ENCODE assay signal across 25 cellular contexts in the genomic region with DNA sequence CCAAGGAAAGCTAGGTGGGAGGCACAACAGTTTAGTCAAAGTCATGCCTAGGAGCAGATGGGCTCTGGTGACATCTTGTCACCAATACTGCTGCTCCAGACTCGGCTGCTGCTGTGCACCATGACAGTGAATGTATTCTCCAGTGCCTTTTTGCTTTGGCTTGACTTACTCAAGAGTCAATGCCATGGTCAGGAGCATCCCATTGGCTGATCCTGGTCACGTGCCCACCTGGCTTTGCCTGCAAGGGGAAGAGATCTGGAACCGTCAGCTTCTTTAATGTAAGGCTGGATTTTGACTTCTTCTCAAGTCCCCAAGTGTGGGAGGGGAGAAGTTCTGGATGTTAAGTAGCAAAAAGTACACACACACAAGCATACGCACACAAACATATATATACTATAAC. TPM values are rescaled to one million over a fixed set of nuclear protein-coding genes. Genes with fewer than 3 reads are reported as not detected.
A peak's percentile ranks its signal among the peaks of the same experiment; 100 is the strongest.
DNase-seq lines count a peak whose midpoint lies in the region; ATAC-seq, FAIRE-seq and TF ChIP-seq lines count a peak whose summit lies in the region.
"Had no signal": no experiment of that assay in that cellular context is flagged by ENCODE, and none has a peak within 500 bp of the region (broad histone marks: within the 10 kb centered on the region; RNA-seq: fewer than 3 reads in every experiment).

No MANE protein-coding gene starts in this region.

- no peak overlapping the region for H2AK5ac ChIP-seq in H1 (ENCODE audit: low read depth, low read length)

- H3K56ac ChIP-seq in H1 (replicated peaks; ENCODE audit: insufficient read length, low read depth, low read length), result no peak overlapping the region

- TF ChIP-seq POLR2A in H1 (IDR thresholded peaks at IDR 0.05; ENCODE audit: control extremely low read depth in 1 of 2, low read depth in 2 of 2, low read length in 2 of 2), result no peak

- no peak overlapping the region for H3K4ac ChIP-seq in H1 (replicated peaks; ENCODE audit: insufficient read length, low read depth, low read length)

- H3K27me3 ChIP-seq in GM23338 (ENCODE audit: insufficient read depth) (no peaks in the 10 kb centered on the region), adipocyte (replicated peaks; ENCODE audit: control insufficient read depth, insufficient read depth, low read length) (no peaks in the 10 kb centered on the region), H1 (replicated peaks in 1 of 4; ENCODE audit: control insufficient read depth in 3 of 4, extremely low read depth in 1 of 4, insufficient read depth in 3 of 4, low read length in 3 of 4) (no peaks in the 10 kb centered on the region)
- H3K27me3 ChIP-seq in CD4-positive, alpha-beta memory T cell (ENCODE audit: insufficient read depth, low read length), result no peaks in the 10 kb centered on the region

- H3F3A ChIP-seq in GM23338 (replicated peaks; ENCODE audit: low read depth), result no peaks in the 10 kb centered on the region

- no peak overlapping the region for H2BK20ac ChIP-seq in H1 (ENCODE audit: low read length)

- H3K27me3 Mint-ChIP-seq in GM23338 (ENCODE audit: insufficient read depth, low read depth, poor library complexity), result no peaks in the 10 kb centered on the region
- no peaks in the 10 kb centered on the region for H3K27me3 Mint-ChIP-seq in stimulated activated memory B cell treated with anti-CD40 and anti-IgM and Interleukin-4, amounts not matched to agents 10 μg/mL and 1 μg/mL and 100 μg/mL, for 72 hours
- H3K27me3 Mint-ChIP-seq in activated CD4-positive, alpha-beta memory T cell treated with anti-CD3 and anti-CD28 coated beads for 36 hours, result no peaks in the 10 kb centered on the region
- H3K27me3 Mint-ChIP-seq in CD4-positive, alpha-beta memory T cell, result no peaks in the 10 kb centered on the region

- TF ChIP-seq CTCF in GM23338 (conservative IDR thresholded peaks at IDR 0.05; ENCODE audit: low read depth in 2 of 2) (no peak), H1 (IDR thresholded peaks at IDR 0.05; ENCODE audit: control extremely low read depth in 1 of 3, insufficient read depth in 1 of 3, low read depth in 1 of 3, low read length in 3 of 3) (no peak)

- H3K36me3 Mint-ChIP-seq in GM23338 (ENCODE audit: low read depth), result no peaks in the 10 kb centered on the region; the same call in 2 of the 3 replicates
- no peaks in the 10 kb centered on the region for H3K36me3 Mint-ChIP-seq in stimulated activated memory B cell treated with anti-CD40 and anti-IgM and Interleukin-4, amounts not matched to agents 10 μg/mL and 1 μg/mL and 100 μg/mL, for 72 hours
- no peaks in the 10 kb centered on the region for H3K36me3 Mint-ChIP-seq in activated CD4-positive, alpha-beta memory T cell treated with anti-CD3 and anti-CD28 coated beads for 36 hours
- H3K36me3 Mint-ChIP-seq in CD4-positive, alpha-beta memory T cell, result no peaks in the 10 kb centered on the region
- H3K36me3 Mint-ChIP-seq: CD14-positive monocyte had no signal

- no peak for TF ChIP-seq RAD21 in H1 (IDR thresholded peaks at IDR 0.05 in 1 of 2, conservative IDR thresholded peaks at IDR 0.05 in 1 of 2; ENCODE audit: low read depth in 2 of 2, low read length in 2 of 2)

- H2BK15ac ChIP-seq in H1 (ENCODE audit: low read length), result no peak overlapping the region

- H3K4me1 Mint-ChIP-seq in GM23338, result no peaks in the 10 kb centered on the region
- H3K4me1 Mint-ChIP-seq in stimulated activated memory B cell treated with anti-CD40 and anti-IgM and Interleukin-4, amounts not matched to agents 10 μg/mL and 1 μg/mL and 100 μg/mL, for 72 hours, result no peaks in the 10 kb centered on the region
- H3K4me1 Mint-ChIP-seq in activated CD4-positive, alpha-beta memory T cell treated with anti-CD3 and anti-CD28 coated beads for 36 hours (ENCODE audit: low read depth), result no peaks in the 10 kb centered on the region
- no peaks in the 10 kb centered on the region for H3K4me1 Mint-ChIP-seq in CD4-positive, alpha-beta memory T cell
- H3K4me1 Mint-ChIP-seq: CD14-positive monocyte had no signal

- no peak overlapping the region for H4K5ac ChIP-seq in H1 (ENCODE audit: insufficient read length, low read depth, low read length)

- POLR2A ChIA-PET in H1 (lab: Charles Lee; ENCODE audit: partially characterized antibody), result no interaction called here
- POLR2A ChIA-PET in activated CD4-positive, alpha-beta memory T cell treated with anti-CD3 and anti-CD28 coated beads for 36 hours (lab: Charles Lee), result no interaction called here
- POLR2A ChIA-PET in CD4-positive, alpha-beta memory T cell (lab: Charles Lee; ENCODE audit: partially characterized antibody), result no interaction called here

- DNase-seq in GM23338 (ENCODE audit: low spot score) (no peak), adipocyte (ENCODE audit: low read depth) (no peak), H1 (ENCODE audit: low read depth in 1 of 2, low spot score in 2 of 2) (no peak), left lobe of liver (ENCODE audit: low spot score) (no peak)
- DNase-seq in activated CD4-positive, alpha-beta memory T cell treated with anti-CD3 and anti-CD28 coated beads for 36 hours, result no peak
- DNase-seq in CD4-positive, alpha-beta memory T cell, result no peak
- DNase-seq: DMS53; EL; GF-D8; GOT3; NCI-H1105 treated with DMSO at 0.1 percent for 48 hours; NCI-H2029 treated with DMSO at 0.1 percent for 48 hours; NCI-H226; NCI-H510A treated with DMSO at 0.1 percent for 48 hours; NCI-H774; NK-92 treated with Interleukin-12 subunit alpha and Interleukin-12 subunit beta, amount 100 ng/mL, for 24 hours; SHP77 treated with DMSO at 0.1 percent for 48 hours; SK-N-SH had no signal

- ATAC-seq in GM23338 (no peak), left lobe of liver (no peak), HG03571 (IDR thresholded peaks at IDR 0.05; ENCODE audit: unreplicated experiment) (no peak)
- peak; percentile 36 for ATAC-seq in stimulated activated memory B cell treated with anti-CD40 and anti-IgM and Interleukin-4, amounts not matched to agents 10 μg/mL and 1 μg/mL and 100 μg/mL, for 72 hours
- ATAC-seq: HCT116 had no signal

- H3K9ac ChIP-seq in adipocyte (ENCODE audit: low read length) (peak overlapping the region; percentile 37), H1 (replicated peaks in 1 of 4; ENCODE audit: extremely low read depth in 1 of 4, low read depth in 3 of 4, low read length in 3 of 4) (no peak overlapping the region)
- H3K9ac ChIP-seq: SK-N-SH had no signal

- no peaks in the 10 kb centered on the region for H3K79me2 ChIP-seq in GM23338 (replicated peaks; ENCODE audit: insufficient read depth)
- H3K79me2 ChIP-seq in H1 (ENCODE audit: control insufficient read depth in 1 of 2, insufficient read depth in 2 of 2, low read length in 2 of 2), result no peaks in the 10 kb centered on the region

- H3K27ac ChIP-seq in GM23338 (ENCODE audit: low read depth) (no peak overlapping the region), H1 (ENCODE audit: low read depth, low read length) (no peak overlapping the region)
- H3K27ac ChIP-seq in CD4-positive, alpha-beta memory T cell (ENCODE audit: low read depth, low read length), result no peak overlapping the region
- H3K27ac ChIP-seq: RWPE1 had no signal

- no peaks in the 10 kb centered on the region for H3K79me1 ChIP-seq in H1 (ENCODE audit: low read depth, low read length)

- H3K4me3 ChIP-seq in GM23338 (no peak overlapping the region), adipocyte (ENCODE audit: low read length) (no peak overlapping the region), H1 (ENCODE audit: extremely low read depth in 1 of 4, insufficient read depth in 2 of 4, low read depth in 3 of 4, low read length in 4 of 4) (no peak overlapping the region)
- H3K4me3 ChIP-seq in CD4-positive, alpha-beta memory T cell (ENCODE audit: low read length in 2 of 2), result no peak overlapping the region

- H3K9me3 Mint-ChIP-seq in GM23338, result peaks cover 3% of the 10 kb centered on the region; the same call in 2 of the 3 replicates
- H3K9me3 Mint-ChIP-seq in stimulated activated memory B cell treated with anti-CD40 and anti-IgM and Interleukin-4, amounts not matched to agents 10 μg/mL and 1 μg/mL and 100 μg/mL, for 72 hours, result no peaks in the 10 kb centered on the region
- H3K9me3 Mint-ChIP-seq in activated CD4-positive, alpha-beta memory T cell treated with anti-CD3 and anti-CD28 coated beads for 36 hours, result no peaks in the 10 kb centered on the region
- H3K9me3 Mint-ChIP-seq in CD4-positive, alpha-beta memory T cell, result peaks cover 0 to 6% (median 0%) of the 10 kb centered on the region in 8 donors

- no peak overlapping the region for H3K18ac ChIP-seq in H1 (ENCODE audit: extremely low read depth, low read length)

- intact Hi-C loops in activated CD4-positive, alpha-beta memory T cell treated with anti-CD3 and anti-CD28 coated beads for 36 hours (cut with micrococcal nuclease), result no loop called here
- intact Hi-C loops in CD4-positive, alpha-beta memory T cell (cut with micrococcal nuclease), result no loop called here

- H3K4me1 ChIP-seq in GM23338 (ENCODE audit: insufficient read depth) (no peaks in the 10 kb centered on the region), adipocyte (ENCODE audit: control insufficient read depth, insufficient read depth, low read length) (peaks cover 41% of the 10 kb centered on the region), H1 (replicated peaks in 1 of 4; ENCODE audit: control insufficient read depth in 3 of 4, insufficient read depth in 4 of 4, low read length in 3 of 4) (no peaks in the 10 kb centered on the region)
- no peaks in the 10 kb centered on the region for H3K4me1 ChIP-seq in CD4-positive, alpha-beta memory T cell (ENCODE audit: insufficient read depth, low read length)

- H3K14ac ChIP-seq in H1 (ENCODE audit: insufficient read length), result no peak overlapping the region

- H3K9me2 ChIP-seq in GM23338 (ENCODE audit: insufficient read depth), result no peaks in the 10 kb centered on the region
- H3K9me2 ChIP-seq: SK-N-SH had no signal

- no peak for TF ChIP-seq EP300 in H1 (IDR thresholded peaks at IDR 0.05; ENCODE audit: borderline replicate concordance in 1 of 2, low read depth in 2 of 2, low read length in 2 of 2)

- H2BK120ac ChIP-seq in H1 (replicated peaks; ENCODE audit: low read depth, low read length), result no peak overlapping the region

- H3K36me3 ChIP-seq in GM23338 (ENCODE audit: insufficient read depth) (no peaks in the 10 kb centered on the region), adipocyte (ENCODE audit: control insufficient read depth, insufficient read depth, low read length, severe bottlenecking) (no peaks in the 10 kb centered on the region), H1 (ENCODE audit: control insufficient read depth in 2 of 4, insufficient read depth in 4 of 4, low read length in 3 of 4) (no peaks in the 10 kb centered on the region)
- H3K36me3 ChIP-seq in CD4-positive, alpha-beta memory T cell (ENCODE audit: insufficient read depth, low read length), result no peaks in the 10 kb centered on the region

- FAIRE-seq in H1 (lab: Jason Lieb, UNC), result no peak
- FAIRE-seq: D721Med had no signal

- H3K4me3 Mint-ChIP-seq in GM23338, result no peak overlapping the region
- no peak overlapping the region for H3K4me3 Mint-ChIP-seq in stimulated activated memory B cell treated with anti-CD40 and anti-IgM and Interleukin-4, amounts not matched to agents 10 μg/mL and 1 μg/mL and 100 μg/mL, for 72 hours
- H3K4me3 Mint-ChIP-seq in activated CD4-positive, alpha-beta memory T cell treated with anti-CD3 and anti-CD28 coated beads for 36 hours, result no peak overlapping the region
- no peak overlapping the region for H3K4me3 Mint-ChIP-seq in CD4-positive, alpha-beta memory T cell
- H3K4me3 Mint-ChIP-seq: CD14-positive monocyte had no signal

- H4K20me1 ChIP-seq in GM23338 (replicated peaks; ENCODE audit: insufficient read depth) (no peaks in the 10 kb centered on the region), H1 (replicated peaks in 1 of 2; ENCODE audit: control insufficient read depth in 1 of 2, insufficient read depth in 2 of 2, low read length in 2 of 2) (no peaks in the 10 kb centered on the region)

- H3K27ac Mint-ChIP-seq in GM23338, result no peak overlapping the region
- no peak overlapping the region for H3K27ac Mint-ChIP-seq in stimulated activated memory B cell treated with anti-CD40 and anti-IgM and Interleukin-4, amounts not matched to agents 10 μg/mL and 1 μg/mL and 100 μg/mL, for 72 hours
- H3K27ac Mint-ChIP-seq in activated CD4-positive, alpha-beta memory T cell treated with anti-CD3 and anti-CD28 coated beads for 36 hours, result no peak overlapping the region
- H3K27ac Mint-ChIP-seq in CD4-positive, alpha-beta memory T cell, result no peak overlapping the region
- H3K27ac Mint-ChIP-seq: CD14-positive monocyte had no signal

- no peak overlapping the region for H2BK12ac ChIP-seq in H1 (ENCODE audit: low read depth, low read length)

- H3K23me2 ChIP-seq in H1 (ENCODE audit: low read depth, low read length), result no peaks in the 10 kb centered on the region

- H3K9me3 ChIP-seq in adipocyte (ENCODE audit: control insufficient read depth, low read length) (no peaks in the 10 kb centered on the region), H1 (ENCODE audit: insufficient read depth in 2 of 2, low read depth in 1 of 2, low read length in 1 of 2) (no peaks in the 10 kb centered on the region)
- H3K9me3 ChIP-seq in CD4-positive, alpha-beta memory T cell (ENCODE audit: control insufficient read depth in 1 of 2, low read length in 2 of 2), result no peaks in the 10 kb centered on the region
- H3K9me3 ChIP-seq: SK-N-SH had no signal

- H3K23ac ChIP-seq in H1 (ENCODE audit: insufficient read length), result no peak overlapping the region

- 70% methylated on average over 4 of the region's 4 CpGs; no CpG with 5 or more reads in 1 of the 2 experiments for WGBS in H1 (ENCODE audit: extremely low coverage in 1 of 2, insufficient coverage in 1 of 2, insufficient read length in 1 of 2, insufficient replicate concordance in 2 of 2, low coverage in 1 of 2, low lambda C conversion rate in 2 of 2, missing lambda C conversion rate in 1 of 2), 2 experiments

- CTCF ChIA-PET in H1 (lab: Charles Lee; ENCODE audit: partially characterized antibody), result no interaction called here
- CTCF ChIA-PET in activated CD4-positive, alpha-beta memory T cell treated with anti-CD3 and anti-CD28 coated beads for 36 hours (lab: Charles Lee), result no interaction called here
- CTCF ChIA-PET in CD4-positive, alpha-beta memory T cell (lab: Charles Lee; ENCODE audit: partially characterized antibody), result no interaction called here

- H4K91ac ChIP-seq in H1 (replicated peaks; ENCODE audit: insufficient read length, low read length), result no peak overlapping the region

- no peak overlapping the region for H3K4me2 ChIP-seq in GM23338
- no peak overlapping the region for H3K4me2 ChIP-seq in H1 (ENCODE audit: insufficient read depth in 1 of 2, low read depth in 2 of 2, low read length in 2 of 2)
- H3K4me2 ChIP-seq: SK-N-SH had no signal

- H2BK5ac ChIP-seq in H1 (ENCODE audit: low read depth, low read length), result no peak overlapping the region

- H4K8ac ChIP-seq in H1 (ENCODE audit: extremely low read depth, insufficient read depth, low read length), result no peak overlapping the region

- H2AFZ ChIP-seq in GM23338 (peak overlapping the region; percentile 47), H1 (ENCODE audit: low read length) (no peak overlapping the region)

RNA-seq across cellular contexts. Expression of gene MUSK, which starts 19.9 kb away (rescaled TPM):
- total RNA-seq in GM23338 (2014; rRNA removed; shearing (Covaris generic)), result not detected in 2 replicates
- not detected in 2 replicates for polyA plus RNA-seq in GM23338 (2016; fragmentation: Nextera tagmentation; extraction: Ambion mirVana)
- not detected in 2 replicates for total RNA-seq in H1 (2021; fragmentation: NEBNext Ultra II Directional; extraction: Animal tissue kit (Norgen Biotek cat#: 25700))
- polyA plus RNA-seq in H1 (2011; rRNA removed), result not detected in 2 replicates
- not detected for polyA plus RNA-seq in H1 (2011; cell fraction: cytosol; rRNA removed)
- not detected for polyA plus RNA-seq in H1 (2011; cell fraction: nucleus; rRNA removed)
- not detected in 4 replicates for polyA plus RNA-seq in H1 (2012, experiment 1 of 2)
- not detected for polyA plus RNA-seq in H1 (2012, experiment 2 of 2)
- polyA plus RNA-seq in H1 (2013, experiment 1 of 2), result not detected
- polyA plus RNA-seq in H1 (2013, experiment 2 of 2), result 0.02 TPM
- not detected in 2 replicates for polyA minus RNA-seq in H1 (2011; rRNA and poly(A)+ RNA removed)
- not detected for polyA minus RNA-seq in H1 (2011; cell fraction: cytosol; rRNA and poly(A)+ RNA removed)
- polyA minus RNA-seq in H1 (2011; cell fraction: nucleus; rRNA and poly(A)+ RNA removed), result not detected
- total RNA-seq in activated CD4-positive, alpha-beta memory T cell treated with anti-CD3 and anti-CD28 coated beads for 36 hours, result not detected
- not detected for total RNA-seq in left lobe of liver
- total RNA-seq in CD4-positive, alpha-beta memory T cell, result not detected
- not detected for polyA plus RNA-seq in CD4-positive, alpha-beta memory T cell
- total RNA-seq: A172 had no signal
- polyA plus RNA-seq: CD14-positive monocyte, SK-N-SH had no signal
